2 cellular contexts compared by ENCODE assay signal in the genomic region with DNA sequence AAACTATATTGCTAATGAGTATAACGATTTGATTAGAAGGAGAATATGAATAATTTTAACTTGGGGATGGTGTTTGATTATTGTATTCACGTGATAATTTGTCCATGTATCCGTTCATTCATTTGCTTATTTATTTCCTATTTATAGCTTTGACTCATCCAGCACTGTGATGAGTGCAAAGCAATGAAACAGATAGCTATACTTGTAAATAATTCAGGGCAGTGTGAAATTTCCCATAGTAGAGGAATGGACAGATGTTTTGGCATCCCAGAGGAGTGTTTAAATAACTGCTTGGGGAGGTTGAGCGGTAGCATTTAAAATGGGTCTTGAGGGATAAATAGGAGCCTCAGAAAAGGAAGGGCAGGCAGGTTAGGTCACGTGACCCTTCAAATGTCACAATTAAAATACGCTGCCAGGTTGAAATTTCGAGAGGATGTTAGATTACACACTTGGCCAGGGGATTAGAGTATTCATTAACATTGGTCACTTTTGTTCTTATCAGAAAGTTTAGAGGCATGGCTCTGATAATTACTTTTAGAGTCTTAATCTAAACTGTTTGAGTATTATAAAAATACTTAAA.
TF ChIP-seq lines count a peak whose summit lies in the region.

No MANE protein-coding gene starts in this region.

TF ChIP-seq in SK-N-SH, 30 proteins besides CTCF, POLR2A, EP300 and RAD21 (continued from another document):
- TF ChIP-seq, protein P1, sequence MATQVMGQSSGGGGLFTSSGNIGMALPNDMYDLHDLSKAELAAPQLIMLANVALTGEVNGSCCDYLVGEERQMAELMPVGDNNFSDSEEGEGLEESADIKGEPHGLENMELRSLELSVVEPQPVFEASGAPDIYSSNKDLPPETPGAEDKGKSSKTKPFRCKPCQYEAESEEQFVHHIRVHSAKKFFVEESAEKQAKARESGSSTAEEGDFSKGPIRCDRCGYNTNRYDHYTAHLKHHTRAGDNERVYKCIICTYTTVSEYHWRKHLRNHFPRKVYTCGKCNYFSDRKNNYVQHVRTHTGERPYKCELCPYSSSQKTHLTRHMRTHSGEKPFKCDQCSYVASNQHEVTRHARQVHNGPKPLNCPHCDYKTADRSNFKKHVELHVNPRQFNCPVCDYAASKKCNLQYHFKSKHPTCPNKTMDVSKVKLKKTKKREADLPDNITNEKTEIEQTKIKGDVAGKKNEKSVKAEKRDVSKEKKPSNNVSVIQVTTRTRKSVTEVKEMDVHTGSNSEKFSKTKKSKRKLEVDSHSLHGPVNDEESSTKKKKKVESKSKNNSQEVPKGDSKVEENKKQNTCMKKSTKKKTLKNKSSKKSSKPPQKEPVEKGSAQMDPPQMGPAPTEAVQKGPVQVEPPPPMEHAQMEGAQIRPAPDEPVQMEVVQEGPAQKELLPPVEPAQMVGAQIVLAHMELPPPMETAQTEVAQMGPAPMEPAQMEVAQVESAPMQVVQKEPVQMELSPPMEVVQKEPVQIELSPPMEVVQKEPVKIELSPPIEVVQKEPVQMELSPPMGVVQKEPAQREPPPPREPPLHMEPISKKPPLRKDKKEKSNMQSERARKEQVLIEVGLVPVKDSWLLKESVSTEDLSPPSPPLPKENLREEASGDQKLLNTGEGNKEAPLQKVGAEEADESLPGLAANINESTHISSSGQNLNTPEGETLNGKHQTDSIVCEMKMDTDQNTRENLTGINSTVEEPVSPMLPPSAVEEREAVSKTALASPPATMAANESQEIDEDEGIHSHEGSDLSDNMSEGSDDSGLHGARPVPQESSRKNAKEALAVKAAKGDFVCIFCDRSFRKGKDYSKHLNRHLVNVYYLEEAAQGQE (IDR thresholded peaks at IDR 0.05; ENCODE audit: low read depth, low read length), result no peak
- TF ChIP-seq TEAD4 (IDR thresholded peaks at IDR 0.05; ENCODE audit: borderline replicate concordance, insufficient read depth), result no peak
- no peak for TF ChIP-seq YY1 (IDR thresholded peaks at IDR 0.05; ENCODE audit: low read depth)
- TF ChIP-seq, protein P2, sequence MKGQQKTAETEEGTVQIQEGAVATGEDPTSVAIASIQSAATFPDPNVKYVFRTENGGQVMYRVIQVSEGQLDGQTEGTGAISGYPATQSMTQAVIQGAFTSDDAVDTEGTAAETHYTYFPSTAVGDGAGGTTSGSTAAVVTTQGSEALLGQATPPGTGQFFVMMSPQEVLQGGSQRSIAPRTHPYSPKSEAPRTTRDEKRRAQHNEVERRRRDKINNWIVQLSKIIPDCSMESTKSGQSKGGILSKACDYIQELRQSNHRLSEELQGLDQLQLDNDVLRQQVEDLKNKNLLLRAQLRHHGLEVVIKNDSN (IDR thresholded peaks at IDR 0.05; ENCODE audit: borderline replicate concordance, low read depth), result peak; percentile 19; the same call in 1 of the 2 replicates
- TF ChIP-seq POLR2AphosphoS5 (IDR thresholded peaks at IDR 0.05; ENCODE audit: low read depth, low read length), result no peak
- TF ChIP-seq MXI1 (IDR thresholded peaks at IDR 0.05; ENCODE audit: low read depth, low read length), result no peak
TF ChIP-seq in SK-N-SH: peak in this region for 1.

TF ChIP-seq in SK-N-SH treated with all-trans-retinoic acid at 6 μM for 48 hours, 23 proteins besides CTCF, POLR2A, EP300 and RAD21 (continued from another document):
- TF ChIP-seq, protein P3, sequence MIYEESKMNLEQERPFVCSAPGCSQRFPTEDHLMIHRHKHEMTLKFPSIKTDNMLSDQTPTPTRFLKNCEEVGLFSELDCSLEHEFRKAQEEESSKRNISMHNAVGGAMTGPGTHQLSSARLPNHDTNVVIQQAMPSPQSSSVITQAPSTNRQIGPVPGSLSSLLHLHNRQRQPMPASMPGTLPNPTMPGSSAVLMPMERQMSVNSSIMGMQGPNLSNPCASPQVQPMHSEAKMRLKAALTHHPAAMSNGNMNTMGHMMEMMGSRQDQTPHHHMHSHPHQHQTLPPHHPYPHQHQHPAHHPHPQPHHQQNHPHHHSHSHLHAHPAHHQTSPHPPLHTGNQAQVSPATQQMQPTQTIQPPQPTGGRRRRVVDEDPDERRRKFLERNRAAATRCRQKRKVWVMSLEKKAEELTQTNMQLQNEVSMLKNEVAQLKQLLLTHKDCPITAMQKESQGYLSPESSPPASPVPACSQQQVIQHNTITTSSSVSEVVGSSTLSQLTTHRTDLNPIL (CRISPR knock-in tag; IDR thresholded peaks at IDR 0.05; ENCODE audit: low read depth), result no peak
- TF ChIP-seq SNAI2 (CRISPR knock-in tag; IDR thresholded peaks at IDR 0.05) (no peak), BACH2 (CRISPR knock-in tag; IDR thresholded peaks at IDR 0.05; ENCODE audit: borderline replicate concordance) (no peak), ARNTL (CRISPR knock-in tag; IDR thresholded peaks at IDR 0.05; ENCODE audit: borderline replicate concordance, low read depth) (no peak), ISL1 (CRISPR knock-in tag; IDR thresholded peaks at IDR 0.05) (no peak), ESRRG (CRISPR knock-in tag; IDR thresholded peaks at IDR 0.05) (no peak), ZC3H10 (CRISPR knock-in tag; IDR thresholded peaks at IDR 0.05) (no peak), OSR1 (CRISPR knock-in tag; IDR thresholded peaks at IDR 0.05) (no peak), PPARA (CRISPR knock-in tag; IDR thresholded peaks at IDR 0.05; ENCODE audit: borderline replicate concordance) (no peak), TCF4 (CRISPR knock-in tag; IDR thresholded peaks at IDR 0.05; ENCODE audit: borderline replicate concordance) (no peak), ZNF565 (CRISPR knock-in tag; conservative IDR thresholded peaks at IDR 0.05; ENCODE audit: low read depth) (no peak)
- TF ChIP-seq, protein P4, sequence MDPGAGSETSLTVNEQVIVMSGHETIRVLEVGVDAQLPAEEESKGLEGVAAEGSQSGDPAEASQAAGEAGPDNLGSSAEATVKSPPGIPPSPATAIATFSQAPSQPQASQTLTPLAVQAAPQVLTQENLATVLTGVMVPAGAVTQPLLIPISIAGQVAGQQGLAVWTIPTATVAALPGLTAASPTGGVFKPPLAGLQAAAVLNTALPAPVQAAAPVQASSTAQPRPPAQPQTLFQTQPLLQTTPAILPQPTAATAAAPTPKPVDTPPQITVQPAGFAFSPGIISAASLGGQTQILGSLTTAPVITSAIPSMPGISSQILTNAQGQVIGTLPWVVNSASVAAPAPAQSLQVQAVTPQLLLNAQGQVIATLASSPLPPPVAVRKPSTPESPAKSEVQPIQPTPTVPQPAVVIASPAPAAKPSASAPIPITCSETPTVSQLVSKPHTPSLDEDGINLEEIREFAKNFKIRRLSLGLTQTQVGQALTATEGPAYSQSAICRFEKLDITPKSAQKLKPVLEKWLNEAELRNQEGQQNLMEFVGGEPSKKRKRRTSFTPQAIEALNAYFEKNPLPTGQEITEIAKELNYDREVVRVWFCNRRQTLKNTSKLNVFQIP (CRISPR knock-in tag; IDR thresholded peaks at IDR 0.05; ENCODE audit: borderline replicate concordance, low read depth), result no peak
- TF ChIP-seq, protein P5, sequence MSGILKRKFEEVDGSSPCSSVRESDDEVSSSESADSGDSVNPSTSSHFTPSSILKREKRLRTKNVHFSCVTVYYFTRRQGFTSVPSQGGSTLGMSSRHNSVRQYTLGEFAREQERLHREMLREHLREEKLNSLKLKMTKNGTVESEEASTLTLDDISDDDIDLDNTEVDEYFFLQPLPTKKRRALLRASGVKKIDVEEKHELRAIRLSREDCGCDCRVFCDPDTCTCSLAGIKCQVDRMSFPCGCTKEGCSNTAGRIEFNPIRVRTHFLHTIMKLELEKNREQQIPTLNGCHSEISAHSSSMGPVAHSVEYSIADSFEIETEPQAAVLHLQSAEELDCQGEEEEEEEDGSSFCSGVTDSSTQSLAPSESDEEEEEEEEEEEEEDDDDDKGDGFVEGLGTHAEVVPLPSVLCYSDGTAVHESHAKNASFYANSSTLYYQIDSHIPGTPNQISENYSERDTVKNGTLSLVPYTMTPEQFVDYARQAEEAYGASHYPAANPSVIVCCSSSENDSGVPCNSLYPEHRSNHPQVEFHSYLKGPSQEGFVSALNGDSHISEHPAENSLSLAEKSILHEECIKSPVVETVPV (CRISPR knock-in tag; IDR thresholded peaks at IDR 0.05), result no peak
- TF ChIP-seq, protein P6, sequence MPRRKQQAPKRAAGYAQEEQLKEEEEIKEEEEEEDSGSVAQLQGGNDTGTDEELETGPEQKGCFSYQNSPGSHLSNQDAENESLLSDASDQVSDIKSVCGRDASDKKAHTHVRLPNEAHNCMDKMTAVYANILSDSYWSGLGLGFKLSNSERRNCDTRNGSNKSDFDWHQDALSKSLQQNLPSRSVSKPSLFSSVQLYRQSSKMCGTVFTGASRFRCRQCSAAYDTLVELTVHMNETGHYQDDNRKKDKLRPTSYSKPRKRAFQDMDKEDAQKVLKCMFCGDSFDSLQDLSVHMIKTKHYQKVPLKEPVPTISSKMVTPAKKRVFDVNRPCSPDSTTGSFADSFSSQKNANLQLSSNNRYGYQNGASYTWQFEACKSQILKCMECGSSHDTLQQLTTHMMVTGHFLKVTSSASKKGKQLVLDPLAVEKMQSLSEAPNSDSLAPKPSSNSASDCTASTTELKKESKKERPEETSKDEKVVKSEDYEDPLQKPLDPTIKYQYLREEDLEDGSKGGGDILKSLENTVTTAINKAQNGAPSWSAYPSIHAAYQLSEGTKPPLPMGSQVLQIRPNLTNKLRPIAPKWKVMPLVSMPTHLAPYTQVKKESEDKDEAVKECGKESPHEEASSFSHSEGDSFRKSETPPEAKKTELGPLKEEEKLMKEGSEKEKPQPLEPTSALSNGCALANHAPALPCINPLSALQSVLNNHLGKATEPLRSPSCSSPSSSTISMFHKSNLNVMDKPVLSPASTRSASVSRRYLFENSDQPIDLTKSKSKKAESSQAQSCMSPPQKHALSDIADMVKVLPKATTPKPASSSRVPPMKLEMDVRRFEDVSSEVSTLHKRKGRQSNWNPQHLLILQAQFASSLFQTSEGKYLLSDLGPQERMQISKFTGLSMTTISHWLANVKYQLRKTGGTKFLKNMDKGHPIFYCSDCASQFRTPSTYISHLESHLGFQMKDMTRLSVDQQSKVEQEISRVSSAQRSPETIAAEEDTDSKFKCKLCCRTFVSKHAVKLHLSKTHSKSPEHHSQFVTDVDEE (CRISPR knock-in tag; IDR thresholded peaks at IDR 0.05), result no peak
TF ChIP-seq in SK-N-SH treated with all-trans-retinoic acid at 6 μM for 48 hours: peak in this region for 0.
